9 cellular contexts compared by ENCODE assay signal in the genomic region with DNA sequence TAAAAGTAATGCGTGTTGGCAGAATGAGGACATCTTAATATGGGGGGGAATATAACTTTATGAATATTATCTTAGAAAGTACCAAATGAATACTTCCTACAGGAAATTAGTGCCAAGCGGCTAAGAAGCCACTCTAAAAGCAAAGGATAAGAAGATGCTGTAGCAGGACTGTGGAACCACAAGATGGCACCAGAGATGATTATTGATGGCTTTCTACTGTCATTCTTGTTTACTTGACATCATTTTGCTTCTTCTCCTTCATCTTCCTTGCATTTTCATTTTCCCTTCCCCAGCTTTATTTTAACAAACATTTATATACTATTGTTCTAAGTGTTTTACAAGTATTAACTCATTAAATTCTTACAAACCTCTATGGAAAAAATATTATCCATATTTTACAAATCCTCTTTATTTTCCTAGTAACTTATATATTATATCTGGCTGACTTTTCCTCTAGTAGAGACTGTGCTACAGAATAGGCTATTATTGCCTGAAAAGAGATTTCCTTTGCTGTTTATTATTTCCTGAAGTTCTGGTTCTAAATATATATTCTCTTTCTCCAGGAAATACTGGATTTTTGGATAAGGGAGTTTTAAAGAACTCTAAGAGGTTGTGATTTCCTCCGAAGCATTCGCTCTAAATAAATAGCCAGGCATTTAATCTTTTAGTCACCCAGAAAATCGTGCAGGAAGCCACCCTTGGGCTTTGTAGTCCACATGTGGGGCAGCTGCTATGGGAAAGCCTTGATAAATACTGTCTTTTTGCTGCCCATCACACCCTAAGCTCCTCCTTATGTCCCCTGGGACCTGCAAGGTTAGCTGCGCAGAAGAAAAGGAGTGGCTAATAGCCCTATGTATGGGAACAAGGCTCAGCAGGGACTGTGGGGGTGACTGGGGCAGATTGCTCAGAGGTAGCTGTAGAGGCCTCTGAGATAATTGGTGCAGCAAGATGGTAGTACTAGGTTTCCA. TPM values are rescaled to one million over a fixed set of nuclear protein-coding genes. Genes with fewer than 3 reads are reported as not detected.
DNase-seq lines count a peak whose midpoint lies in the region; ATAC-seq and FAIRE-seq lines count a peak whose summit lies in the region.
"Had no signal": no experiment of that assay in that cellular context is flagged by ENCODE, and none has a peak within 500 bp of the region (broad histone marks: within the 10 kb centered on the region; RNA-seq: fewer than 3 reads in every experiment).

No MANE protein-coding gene starts in this region.

- H3K27me3 Mint-ChIP-seq in activated CD8-positive, alpha-beta memory T cell treated with anti-CD3 and anti-CD28 coated beads, Interleukin-2, amount 10 ng/mL, durations not matched to agents 7 days and 5 days: no peaks in the 10 kb centered on the region
- no peaks in the 10 kb centered on the region for H3K27me3 Mint-ChIP-seq in T-helper 17 cell

- no peaks in the 10 kb centered on the region for H3K9me3 ChIP-seq in T-helper 17 cell (ENCODE audit: control insufficient read depth, low read length, poor library complexity, severe bottlenecking)

- peaks cover 6% of the 10 kb centered on the region for H3K36me3 Mint-ChIP-seq in activated CD8-positive, alpha-beta memory T cell treated with anti-CD3 and anti-CD28 coated beads, Interleukin-2, amount 10 ng/mL, durations not matched to agents 7 days and 5 days
- no peaks in the 10 kb centered on the region for H3K36me3 Mint-ChIP-seq in T-helper 17 cell (ENCODE audit: low read depth)

- no peak overlapping the region for H3K27ac Mint-ChIP-seq in activated CD8-positive, alpha-beta memory T cell treated with anti-CD3 and anti-CD28 coated beads, Interleukin-2, amount 10 ng/mL, durations not matched to agents 7 days and 5 days
- H3K27ac Mint-ChIP-seq in T-helper 17 cell: no peak overlapping the region

- no peak for FAIRE-seq in urothelium cell line (lab: Jason Lieb, UNC)
- FAIRE-seq: colon had no signal

- CTCF ChIA-PET in activated CD8-positive, alpha-beta memory T cell treated with anti-CD3 and anti-CD28 coated beads, Interleukin-2, amount 10 ng/mL, durations not matched to agents 7 days and 5 days (lab: Charles Lee): interaction anchor here (0.6 to 1.8 kb wide), 2 partner anchors 70 to 739 kb away, joined by 3 to 4 read pairs; a partner anchor contains a TSS

- no peak overlapping the region for H3K4me3 Mint-ChIP-seq in activated CD8-positive, alpha-beta memory T cell treated with anti-CD3 and anti-CD28 coated beads, Interleukin-2, amount 10 ng/mL, durations not matched to agents 7 days and 5 days
- H3K4me3 Mint-ChIP-seq in T-helper 17 cell: no peak overlapping the region

- H3K9me3 Mint-ChIP-seq in activated CD8-positive, alpha-beta memory T cell treated with anti-CD3 and anti-CD28 coated beads, Interleukin-2, amount 10 ng/mL, durations not matched to agents 7 days and 5 days (ENCODE audit: low read depth): no peaks in the 10 kb centered on the region

- no peak for DNase-seq in activated CD8-positive, alpha-beta memory T cell treated with anti-CD3 and anti-CD28 coated beads, Interleukin-2, amount 10 ng/mL, durations not matched to agents 7 days and 5 days
- no peak for DNase-seq in activated CD8-positive, alpha-beta memory T cell treated with anti-CD3 and anti-CD28 coated beads for 24 hours
- DNase-seq in HuH-7.5 (ENCODE audit: low spot score): peak; percentile 25
- no peak for DNase-seq in T-helper 17 cell
- DNase-seq in glomerular visceral epithelial cell (ENCODE audit: extremely low spot score): peak; percentile 37
- DNase-seq in urothelium cell line (ENCODE audit: low spot score): peak; percentile 30
- no peak for DNase-seq in activated CD8-positive, alpha-beta memory T cell treated with anti-CD3 and anti-CD28 coated beads, Interleukin-2, amount 50 U/mL, for 48 hours

- peak; percentile 76 for ATAC-seq in activated CD8-positive, alpha-beta memory T cell treated with anti-CD3 and anti-CD28 coated beads, Interleukin-2, amount 10 ng/mL, durations not matched to agents 7 days and 5 days
- ATAC-seq in GM21515 (IDR thresholded peaks at IDR 0.05; ENCODE audit: unreplicated experiment) (peak; percentile 84), T-helper 17 cell (peak; percentile 68)

- peaks cover 16% of the 10 kb centered on the region for H3K4me1 Mint-ChIP-seq in activated CD8-positive, alpha-beta memory T cell treated with anti-CD3 and anti-CD28 coated beads, Interleukin-2, amount 10 ng/mL, durations not matched to agents 7 days and 5 days
- peaks cover 11% of the 10 kb centered on the region for H3K4me1 Mint-ChIP-seq in T-helper 17 cell

RNA-seq across cellular contexts. Expression of a gene that starts 9.2 kb away (rescaled TPM):
- total RNA-seq in activated CD8-positive, alpha-beta memory T cell treated with anti-CD3 and anti-CD28 coated beads, Interleukin-2, amount 10 ng/mL, durations not matched to agents 7 days and 5 days: under 1 TPM in 1 of 2 experiments, not detected in 1; 0.05 TPM
- total RNA-seq in T-helper 17 cell: under 1 TPM; 0.10 to 0.45 TPM

Comparison
In these comparisons a context has a peak if more than half of its experiments do, and no peak if none do; other contexts are left out.
1. DNase-seq: peak in HuH-7.5 (single experiment), glomerular visceral epithelial cell (single experiment) and urothelium cell line (single experiment); none in activated CD8-positive, alpha-beta memory T cell treated with anti-CD3 and anti-CD28 coated beads, Interleukin-2, amount 10 ng/mL, durations not matched to agents 7 days and 5 days (single experiment), activated CD8-positive, alpha-beta memory T cell treated with anti-CD3 and anti-CD28 coated beads for 24 hours (single experiment), T-helper 17 cell (0 of 3) and activated CD8-positive, alpha-beta memory T cell treated with anti-CD3 and anti-CD28 coated beads, Interleukin-2, amount 50 U/mL, for 48 hours (single experiment).
2. Peak in every context shown above with its lines, with median percentiles within 50 percentile points of each other: ATAC-seq.